In genomic region chrX:48800574-48801280, GRCh38 we compare ENCODE assay signal across 1 cellular context.
TF ChIP-seq lines count a peak whose summit lies in the region.

No MANE protein-coding gene starts in this region.

TF ChIP-seq in neural cell, 6 proteins besides CTCF, POLR2A, EP300 and RAD21 (continued from another document):
- TF ChIP-seq REST (IDR thresholded peaks at IDR 0.05; ENCODE audit: borderline replicate concordance) = peak; percentile 52
